In genomic region chr1:29333008-29333407, GRCh38 we compare ENCODE assay signal across 19 cellular contexts.
"Had no signal": no experiment of that assay in that cellular context is flagged by ENCODE, and none has a peak within 500 bp of the region (broad histone marks: within the 10 kb centered on the region; RNA-seq: fewer than 3 reads in every experiment).

No MANE protein-coding gene starts in this region.

- H3K4me1 ChIP-seq: breast epithelium, foreskin keratinocyte, lower lobe of right lung, sigmoid colon, uterus had no signal

- DNase-seq: activated B cell treated with CpG ODN at 0.5 μM for 24 hours; activated CD4-positive, alpha-beta T cell treated with anti-CD3 and anti-CD28 coated beads for 36 hours; activated CD4-positive, alpha-beta T cell treated with anti-CD3 and anti-CD28 coated beads, Interleukin-2, amount 50 U/mL, for 48 hours; activated naive CD4-positive, alpha-beta T cell treated with Interleukin-2 at 50 U/mL for 16 hours; activated naive CD8-positive, alpha-beta T cell treated with anti-CD3 and anti-CD28 coated beads for 36 hours; activated T-cell treated with anti-CD3 and anti-CD28 coated beads, Interleukin-2, amount 50 U/mL, for 48 hours; effector memory CD4-positive, alpha-beta T cell; lower lobe of right lung; naive B cell; nucleus accumbens; retina; sigmoid colon; stimulated activated CD4-positive, alpha-beta T cell treated with anti-CD3 and anti-CD28 coated beads, Interleukin-2, amount 100 ng/mL, for 48 hours; stimulated activated CD8-positive, alpha-beta memory T cell treated with anti-CD3 and anti-CD28 coated beads, Interleukin-4, amount 100 ng/mL, for 48 hours; stimulated activated naive B cell treated with anti-CD40 and anti-IgM and Interleukin-4, amounts not matched to agents 10 μg/mL and 1 μg/mL and 100 μg/mL, for 72 hours; trophoblast cell; uterus had no signal

- H3K36me3 ChIP-seq: breast epithelium, lower lobe of right lung, sigmoid colon, uterus had no signal

- H3K4me3 ChIP-seq: breast epithelium, lower lobe of right lung, sigmoid colon, uterus had no signal

- ATAC-seq: activated CD4-positive, alpha-beta T cell treated with anti-CD3 and anti-CD28 coated beads for 36 hours; stimulated activated naive B cell treated with anti-CD40 and anti-IgM and Interleukin-4, amounts not matched to agents 10 μg/mL and 1 μg/mL and 100 μg/mL, for 72 hours had no signal

- H3K9me3 ChIP-seq: breast epithelium, lower lobe of right lung, sigmoid colon, uterus had no signal
